Comparison of ENCODE assay signal across 16 cellular contexts in the genomic region with DNA sequence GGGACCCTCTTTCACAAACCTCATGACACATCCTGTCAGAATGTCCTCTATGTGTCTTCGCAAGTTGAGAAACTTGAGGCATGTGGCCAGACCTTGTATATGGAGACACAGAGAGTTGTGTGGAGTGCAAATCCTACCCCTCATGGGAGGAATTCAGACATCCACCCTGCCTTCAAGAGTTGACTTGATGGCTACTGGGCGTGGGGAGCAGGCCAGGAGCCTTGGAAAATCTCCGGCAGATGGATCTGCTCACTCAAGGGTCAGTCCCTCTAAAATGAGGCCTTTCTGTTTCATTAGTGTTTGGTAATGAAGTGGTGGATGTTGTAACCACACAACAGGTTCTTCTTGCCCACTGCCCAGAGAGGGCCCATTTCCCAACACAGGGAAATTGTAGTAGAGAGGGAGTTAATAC.
DNase-seq lines count a peak whose midpoint lies in the region; ATAC-seq and TF ChIP-seq lines count a peak whose summit lies in the region.
"Had no signal": no experiment of that assay in that cellular context is flagged by ENCODE, and none has a peak within 500 bp of the region (broad histone marks: within the 10 kb centered on the region; RNA-seq: fewer than 3 reads in every experiment).

No MANE protein-coding gene starts in this region.

- ATAC-seq in foreskin keratinocyte (no peak), sciatic nerve (peak; percentile 62)
- ATAC-seq: SK-N-SH treated with all-trans-retinoic acid at 6 μM for 48 hours had no signal

- H3K4me3 ChIP-seq in adipocyte (ENCODE audit: low read length): no peak overlapping the region
- H3K4me3 ChIP-seq: GM23248, Peyer's patch had no signal

- peak; percentile 3 for DNase-seq in GM13976 (ENCODE audit: low spot score)
- DNase-seq in adipocyte (ENCODE audit: low read depth): peak; percentile 48
- no peak for DNase-seq in foreskin keratinocyte
- no peak for DNase-seq in sciatic nerve (ENCODE audit: low spot score)
- DNase-seq in activated CD4-positive, alpha-beta T cell treated with anti-CD3 and anti-CD28 coated beads for 1 hour: no peak
- no peak for DNase-seq in foreskin melanocyte
- no peak for DNase-seq in AG08396 (ENCODE audit: low spot score)
- DNase-seq in stimulated activated CD4-positive, alpha-beta T cell treated with anti-CD3 and anti-CD28 coated beads, Interleukin-4, amount 100 ng/mL, for 4 hours: no peak
- DNase-seq: DMS 273 treated with DMSO at 0.1 percent for 48 hours, GM23248, HCEC 1CT, NCI-H1694 treated with DMSO at 0.1 percent for 48 hours, Peyer's patch, SIG-M5 had no signal

- peaks cover 6% of the 10 kb centered on the region for H3K9me3 ChIP-seq in adipocyte (ENCODE audit: control insufficient read depth, low read length)
- H3K9me3 ChIP-seq: Peyer's patch had no signal

- in situ Hi-C loops in GM13976 (cut with MboI; ENCODE audit: low sequenced_read_pairs, unreplicated experiment): no loop called here

- peak overlapping the region; percentile 76 for H3K9ac ChIP-seq in adipocyte (ENCODE audit: low read length)
- H3K9ac ChIP-seq: GM23248 had no signal

- TF ChIP-seq CTCF in GM13976 (IDR thresholded peaks at IDR 0.05; ENCODE audit: borderline replicate concordance, control extremely low read depth, extremely low read depth, insufficient read depth, missing control alignments): no peak
- no peak for TF ChIP-seq CTCF in foreskin keratinocyte (conservative IDR thresholded peaks at IDR 0.05)

- peaks cover 49% of the 10 kb centered on the region for H3K4me1 ChIP-seq in adipocyte (ENCODE audit: control insufficient read depth, insufficient read depth, low read length)
- H3K4me1 ChIP-seq in foreskin keratinocyte: peaks cover 5% of the 10 kb centered on the region

- H3K27ac ChIP-seq in foreskin keratinocyte: peak overlapping the region; percentile 19
- H3K27ac ChIP-seq: C4-2B, GM23248, Peyer's patch had no signal

- no peaks in the 10 kb centered on the region for H3K36me3 ChIP-seq in adipocyte (ENCODE audit: control insufficient read depth, insufficient read depth, low read length, severe bottlenecking)
- H3K36me3 ChIP-seq: Peyer's patch had no signal

- intact Hi-C loops in sciatic nerve (cut with DNase I): no loop called here

- no peaks in the 10 kb centered on the region for H3K27me3 ChIP-seq in adipocyte (replicated peaks; ENCODE audit: control insufficient read depth, insufficient read depth, low read length)
- H3K27me3 ChIP-seq in foreskin keratinocyte: no peaks in the 10 kb centered on the region
- H3K27me3 ChIP-seq: Peyer's patch had no signal

Comparison
In these comparisons a context has a peak if more than half of its experiments do, and no peak if none do; other contexts are left out.
1. DNase-seq: peak in GM13976 (single experiment) and adipocyte (single experiment); none in foreskin keratinocyte (0 of 2), sciatic nerve (single experiment), activated CD4-positive, alpha-beta T cell treated with anti-CD3 and anti-CD28 coated beads for 1 hour (single experiment), foreskin melanocyte (single experiment), AG08396 (single experiment) and stimulated activated CD4-positive, alpha-beta T cell treated with anti-CD3 and anti-CD28 coated beads, Interleukin-4, amount 100 ng/mL, for 4 hours (0 of 2).